1 cellular context compared by ENCODE assay signal in the genomic region with DNA sequence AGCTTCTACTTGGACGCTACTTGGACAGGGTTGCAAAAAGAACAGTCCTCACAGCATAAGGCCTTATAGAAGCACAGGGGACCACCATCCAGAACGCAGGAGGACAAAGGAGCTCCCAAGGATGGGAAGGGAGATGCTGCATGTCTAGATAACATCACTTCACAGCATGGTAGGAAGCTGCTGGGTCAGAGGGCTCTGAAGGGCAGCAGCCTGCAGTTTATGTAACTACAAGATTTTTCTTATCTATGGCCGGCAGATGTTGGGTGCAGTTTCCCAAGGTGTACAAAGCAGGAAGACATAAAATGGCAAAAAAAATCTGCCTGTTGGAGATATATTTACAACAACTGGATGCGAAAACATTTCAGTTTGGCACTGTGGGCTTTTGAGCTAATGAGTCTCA.
TF ChIP-seq lines count a peak whose summit lies in the region.

No MANE protein-coding gene starts in this region.

TF ChIP-seq in K562, 482 proteins besides CTCF, POLR2A, EP300 and RAD21 (continued from another document):
- TF ChIP-seq, protein P1, sequence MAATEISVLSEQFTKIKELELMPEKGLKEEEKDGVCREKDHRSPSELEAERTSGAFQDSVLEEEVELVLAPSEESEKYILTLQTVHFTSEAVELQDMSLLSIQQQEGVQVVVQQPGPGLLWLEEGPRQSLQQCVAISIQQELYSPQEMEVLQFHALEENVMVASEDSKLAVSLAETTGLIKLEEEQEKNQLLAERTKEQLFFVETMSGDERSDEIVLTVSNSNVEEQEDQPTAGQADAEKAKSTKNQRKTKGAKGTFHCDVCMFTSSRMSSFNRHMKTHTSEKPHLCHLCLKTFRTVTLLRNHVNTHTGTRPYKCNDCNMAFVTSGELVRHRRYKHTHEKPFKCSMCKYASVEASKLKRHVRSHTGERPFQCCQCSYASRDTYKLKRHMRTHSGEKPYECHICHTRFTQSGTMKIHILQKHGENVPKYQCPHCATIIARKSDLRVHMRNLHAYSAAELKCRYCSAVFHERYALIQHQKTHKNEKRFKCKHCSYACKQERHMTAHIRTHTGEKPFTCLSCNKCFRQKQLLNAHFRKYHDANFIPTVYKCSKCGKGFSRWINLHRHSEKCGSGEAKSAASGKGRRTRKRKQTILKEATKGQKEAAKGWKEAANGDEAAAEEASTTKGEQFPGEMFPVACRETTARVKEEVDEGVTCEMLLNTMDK (IDR thresholded peaks at IDR 0.05; ENCODE audit: borderline replicate concordance, insufficient read depth, low read depth, low read length, poor library complexity, severe bottlenecking), result no peak
- TF ChIP-seq ZNF57 (CRISPR knock-in tag; IDR thresholded peaks at IDR 0.05), result no peak
- no peak for TF ChIP-seq ZNF707 (CRISPR knock-in tag; conservative IDR thresholded peaks at IDR 0.05)
- no peak for TF ChIP-seq MAFF (IDR thresholded peaks at IDR 0.05; ENCODE audit: low read length)
- no peak for TF ChIP-seq NCOA6 (IDR thresholded peaks at IDR 0.05)
- TF ChIP-seq HMG20B (CRISPR knock-in tag; IDR thresholded peaks at IDR 0.05), result no peak
- no peak for TF ChIP-seq ZNF76 (CRISPR knock-in tag; IDR thresholded peaks at IDR 0.05; ENCODE audit: borderline replicate concordance)
- no peak for TF ChIP-seq NKRF (IDR thresholded peaks at IDR 0.05; ENCODE audit: borderline replicate concordance)
- no peak for TF ChIP-seq ETS1 (conservative IDR thresholded peaks at IDR 0.05; ENCODE audit: control insufficient read depth, low read depth, low read length)
